36 cellular contexts compared by ENCODE assay signal in genomic region chr10:132018446-132018845, GRCh38. TPM values are rescaled to one million over a fixed set of nuclear protein-coding genes. Genes with fewer than 3 reads are reported as not detected.
"Had no signal": no experiment of that assay in that cellular context is flagged by ENCODE, and none has a peak within 500 bp of the region (broad histone marks: within the 10 kb centered on the region; RNA-seq: fewer than 3 reads in every experiment).

No MANE protein-coding gene starts in this region.

- H3K27ac ChIP-seq: KMS-11 had no signal

- H3K9me3 ChIP-seq: MG63 had no signal

- H3K4me2 ChIP-seq: KMS-11 had no signal

- H3K36me3 ChIP-seq: MG63 had no signal

- H3K9ac ChIP-seq: KMS-11 had no signal

- DNase-seq: Karpas-422, Kasumi-1, MG63, MM.1S, MV-4-11, NCI-H1048, NCI-H1092, NCI-H1092 treated with DMSO at 0.1 percent for 48 hours, NCI-H1105, NCI-H1105 treated with DMSO at 0.1 percent for 48 hours, NCI-H1417, NCI-H1417 treated with DMSO at 0.1 percent for 48 hours, NCI-H1436, NCI-H1436 treated with DMSO at 0.1 percent for 48 hours, NCI-H146, NCI-H1694, NCI-H1694 treated with DMSO at 0.1 percent for 48 hours, NCI-H187, NCI-H187 treated with DMSO at 0.1 percent for 48 hours, NCI-H1930, NCI-H2029, NCI-H2029 treated with DMSO at 0.1 percent for 48 hours, NCI-H2081, NCI-H2081 treated with DMSO at 0.1 percent for 48 hours, NCI-H2107, NCI-H2171, NCI-H2171 treated with DMSO at 0.1 percent for 48 hours, NCI-H2227 treated with DMSO at 0.1 percent for 48 hours, NCI-H226, NCI-H345, NCI-H446, NCI-H446 treated with DMSO at 0.1 percent for 48 hours, NCI-H510A had no signal

- H3K4me3 ChIP-seq: MG63 had no signal

RNA-seq across cellular contexts. Expression of gene JAKMIP3, which starts 47.3 kb away (rescaled TPM):
- total RNA-seq: LHCN-M2, MCF 10A had no signal
